1 cellular context compared by ENCODE assay signal in the genomic region with DNA sequence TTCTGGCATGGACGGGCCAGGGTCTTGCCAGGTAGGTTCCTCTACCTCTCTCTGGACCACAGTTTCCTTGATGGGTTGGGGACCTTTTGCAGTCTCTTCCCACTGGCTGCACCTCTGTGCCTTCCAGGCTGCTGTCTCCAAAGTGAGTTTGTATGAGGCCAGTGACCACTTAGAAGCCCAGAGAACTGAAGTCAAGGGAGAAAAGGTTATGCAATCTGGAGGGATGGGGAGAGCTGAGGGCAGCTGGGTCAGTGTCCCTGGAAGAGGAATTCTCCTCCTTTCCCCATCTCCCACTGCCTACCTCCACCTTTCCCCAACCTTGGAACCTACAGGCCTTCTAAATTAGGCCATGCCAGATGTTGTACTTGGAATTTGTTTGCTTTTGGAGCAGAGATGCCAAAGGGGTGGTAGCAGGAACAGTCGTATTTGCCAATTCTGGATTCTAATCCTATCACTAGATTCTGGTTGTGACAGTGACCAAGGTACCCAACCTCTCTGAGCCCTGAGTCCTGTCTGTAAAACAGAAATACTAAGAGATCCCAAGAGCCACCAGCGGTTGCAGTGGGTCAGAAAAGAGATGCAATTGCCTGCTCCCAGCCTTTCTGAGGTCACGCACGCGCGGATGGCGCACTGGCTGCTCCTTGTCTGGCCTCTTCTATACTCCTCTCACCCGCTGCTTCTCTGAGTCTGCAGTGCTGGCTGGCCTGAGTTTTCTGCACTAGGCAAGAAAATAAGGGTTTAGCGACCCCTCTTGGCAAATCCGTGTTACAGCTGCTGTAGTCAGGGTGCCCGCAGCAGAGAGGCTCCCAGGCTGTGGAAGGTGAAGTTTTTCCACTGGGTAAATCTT.
TF ChIP-seq lines count a peak whose summit lies in the region.

No MANE protein-coding gene starts in this region.

TF ChIP-seq in H1, 55 proteins besides CTCF, POLR2A, EP300 and RAD21 (continued from another document):
- no peak for TF ChIP-seq GTF2F1 (IDR thresholded peaks at IDR 0.05; ENCODE audit: borderline replicate concordance, low read depth, low read length)
- TF ChIP-seq, protein P1, sequence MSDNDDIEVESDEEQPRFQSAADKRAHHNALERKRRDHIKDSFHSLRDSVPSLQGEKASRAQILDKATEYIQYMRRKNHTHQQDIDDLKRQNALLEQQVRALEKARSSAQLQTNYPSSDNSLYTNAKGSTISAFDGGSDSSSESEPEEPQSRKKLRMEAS (IDR thresholded peaks at IDR 0.05), result 0 out of 2 replicates have a peak, but pooled peaks have one; percentile 19
- no peak for TF ChIP-seq TEAD4 (IDR thresholded peaks at IDR 0.05; ENCODE audit: low read depth, low read length)
- TF ChIP-seq KDM4A (IDR thresholded peaks at IDR 0.05; ENCODE audit: low read depth, low read length, severe bottlenecking), result no peak
- no peak for TF ChIP-seq TBP (IDR thresholded peaks at IDR 0.05; ENCODE audit: low read depth, low read length)
- TF ChIP-seq, protein P2, sequence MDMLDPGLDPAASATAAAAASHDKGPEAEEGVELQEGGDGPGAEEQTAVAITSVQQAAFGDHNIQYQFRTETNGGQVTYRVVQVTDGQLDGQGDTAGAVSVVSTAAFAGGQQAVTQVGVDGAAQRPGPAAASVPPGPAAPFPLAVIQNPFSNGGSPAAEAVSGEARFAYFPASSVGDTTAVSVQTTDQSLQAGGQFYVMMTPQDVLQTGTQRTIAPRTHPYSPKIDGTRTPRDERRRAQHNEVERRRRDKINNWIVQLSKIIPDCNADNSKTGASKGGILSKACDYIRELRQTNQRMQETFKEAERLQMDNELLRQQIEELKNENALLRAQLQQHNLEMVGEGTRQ (IDR thresholded peaks at IDR 0.05; ENCODE audit: low read length), result no peak
- TF ChIP-seq NRF1 (IDR thresholded peaks at IDR 0.05; ENCODE audit: low read depth, low read length), result 0 out of 2 replicates have a peak, but pooled peaks have one; percentile 14
- TF ChIP-seq CREB1 (IDR thresholded peaks at IDR 0.05), result peak; percentile 18; the same call in 1 of the 2 replicates
- no peak for TF ChIP-seq SIX5 (IDR thresholded peaks at IDR 0.05; ENCODE audit: low read depth, low read length)
- no peak for TF ChIP-seq YY1 (IDR thresholded peaks at IDR 0.05; ENCODE audit: low read depth, low read length)
- no peak for TF ChIP-seq RNF2 (IDR thresholded peaks at IDR 0.05; ENCODE audit: borderline replicate concordance, low read depth, low read length, missing control alignments, poor library complexity, severe bottlenecking)
